In the genomic region with DNA sequence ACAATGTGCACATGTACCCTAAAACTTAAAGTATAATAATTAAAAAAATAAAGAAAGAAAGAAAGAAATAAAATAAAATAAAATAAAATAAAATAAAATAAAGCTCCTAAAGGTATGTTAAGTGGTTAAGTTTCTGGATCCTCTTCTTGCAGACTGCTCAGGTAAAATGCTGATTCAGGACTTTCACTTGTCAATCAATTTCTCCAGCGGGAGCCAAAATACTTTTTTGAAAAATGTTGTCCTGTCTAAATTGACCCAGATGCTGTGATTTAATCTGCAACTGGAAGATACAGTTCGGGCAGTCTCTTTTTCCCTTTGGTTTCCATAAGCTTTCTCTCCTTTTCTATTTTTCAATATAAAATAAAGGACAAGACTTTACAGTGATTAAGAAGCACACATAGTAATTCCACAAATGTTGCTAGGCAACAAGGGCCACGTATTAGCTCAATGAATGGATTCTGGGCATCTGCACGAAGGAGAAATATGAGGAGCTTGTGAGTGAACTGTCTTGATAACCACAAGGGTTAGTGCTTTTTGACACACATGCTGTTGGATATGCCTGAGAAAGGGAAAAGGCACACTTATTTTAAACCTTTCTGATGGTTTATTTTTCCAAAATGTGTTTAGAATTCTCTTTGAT, we compare ENCODE assay signal across 15 cellular contexts. TPM values are rescaled to one million over a fixed set of nuclear protein-coding genes. Genes with fewer than 3 reads are reported as not detected.
DNase-seq lines count a peak whose midpoint lies in the region.
"Had no signal": no experiment of that assay in that cellular context is flagged by ENCODE, and none has a peak within 500 bp of the region (broad histone marks: within the 10 kb centered on the region; RNA-seq: fewer than 3 reads in every experiment).

No MANE protein-coding gene starts in this region.

- H3K4me1 ChIP-seq in HAP-1: no peaks in the 10 kb centered on the region

- H3K27me3 ChIP-seq in MG63: no peaks in the 10 kb centered on the region
- no peaks in the 10 kb centered on the region for H3K27me3 ChIP-seq in HAP-1 (ENCODE audit: low read depth)

- H3K36me3 ChIP-seq in MG63: no peaks in the 10 kb centered on the region
- no peaks in the 10 kb centered on the region for H3K36me3 ChIP-seq in HAP-1 (replicated peaks)

- H3K9me3 ChIP-seq in MG63 (0 out of 2 replicates have a peak, but pooled peaks cover 3% of the 10 kb centered on the region), HAP-1 (no peaks in the 10 kb centered on the region)

- peak; percentile 7 for DNase-seq in EL
- peak; percentile 28 for DNase-seq in MG63
- peak; percentile 4 for DNase-seq in amniotic stem cell (lab: John Stamatoyannopoulos, UW)
- peak; percentile 0 for DNase-seq in fibroblast of peridontal ligament (ENCODE audit: extremely low read depth)
- DNase-seq in inferior parietal cortex (ENCODE audit: extremely low spot score): no peak
- no peak for DNase-seq in stimulated activated CD4-positive, alpha-beta T cell treated with anti-CD3 and anti-CD28 coated beads, Interleukin-4, amount 100 ng/mL, for 4 hours
- DNase-seq in stimulated activated CD4-positive, alpha-beta T cell treated with anti-CD3 and anti-CD28 coated beads, Interleukin-1b, Interleukin-23, amount 100 ng/mL, for 48 hours: no peak
- no peak for DNase-seq in HAP-1 (ENCODE audit: low spot score in 2 of 2)
- DNase-seq: activated naive CD8-positive, alpha-beta T cell treated with anti-CD3 and anti-CD28 coated beads, Interleukin-2, amount 10 ng/mL, durations not matched to agents 7 days and 5 days; AML-193; foreskin melanocyte; NCI-H2029; NCI-H526 treated with DMSO at 0.1 percent for 48 hours had no signal

- in situ Hi-C loops in HAP-1 (cut with MboI; ENCODE audit: low sequenced_read_pairs): no loop called here

- H3K4me3 ChIP-seq in MG63 (no peak overlapping the region), HAP-1 (no peak overlapping the region)
- H3K4me3 ChIP-seq: skin epidermis had no signal

RNA-seq across cellular contexts. Expression of gene HTR4, which starts 38.6 kb away (rescaled TPM):
- total RNA-seq in MG63 (2014; rRNA removed; shearing (Covaris generic); ENCODE audit: low replicate concordance): not detected in 2 replicates
- total RNA-seq: activated naive CD8-positive, alpha-beta T cell treated with anti-CD3 and anti-CD28 coated beads, Interleukin-2, amount 10 ng/mL, durations not matched to agents 7 days and 5 days; natural killer cell treated with Interleukin-12 subunit alpha and Interleukin-12 subunit beta and Interleukin-15 and Interleukin-18, amount 100 ng/mL, for 72 hours had no signal

Comparison
In these comparisons a context has a peak if more than half of its experiments do, and no peak if none do; other contexts are left out.
1. DNase-seq: peak in EL (single experiment), MG63 (single experiment), amniotic stem cell (single experiment) and fibroblast of peridontal ligament (single experiment); none in inferior parietal cortex (single experiment), stimulated activated CD4-positive, alpha-beta T cell treated with anti-CD3 and anti-CD28 coated beads, Interleukin-4, amount 100 ng/mL, for 4 hours (0 of 2), stimulated activated CD4-positive, alpha-beta T cell treated with anti-CD3 and anti-CD28 coated beads, Interleukin-1b, Interleukin-23, amount 100 ng/mL, for 48 hours (single experiment) and HAP-1 (0 of 2).